ENCODE assay signal across 20 cellular contexts in the genomic region with DNA sequence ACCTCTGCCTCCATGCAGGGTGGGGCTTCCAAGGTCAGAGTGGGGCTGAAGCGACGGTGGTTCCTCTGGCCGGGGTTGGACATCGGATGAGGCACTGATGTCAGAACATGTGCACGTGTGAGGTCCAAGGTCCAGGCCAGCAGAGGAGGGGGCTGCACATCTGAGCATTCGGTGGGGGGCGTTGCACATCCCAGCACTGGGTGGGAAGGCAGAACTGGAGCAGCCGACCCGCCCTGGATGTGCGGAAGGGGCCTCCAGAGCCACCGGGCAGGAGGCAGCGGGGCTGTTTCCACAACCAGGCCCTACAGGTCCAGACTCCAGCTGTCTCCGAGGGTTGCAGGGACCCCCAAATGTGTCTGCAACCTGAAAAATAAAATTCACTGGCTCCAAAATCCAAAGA.
"Had no signal": no experiment of that assay in that cellular context is flagged by ENCODE, and none has a peak within 500 bp of the region (broad histone marks: within the 10 kb centered on the region; RNA-seq: fewer than 3 reads in every experiment).

No MANE protein-coding gene starts in this region.

- H3K9me3 ChIP-seq: SK-N-SH had no signal

- H3K4me1 Mint-ChIP-seq: IgD-negative memory B cell had no signal

- FAIRE-seq: K562, RCC 7860 had no signal

- H3K4me3 Mint-ChIP-seq: IgD-negative memory B cell had no signal

- H3K9ac ChIP-seq: KMS-11, SK-N-SH had no signal

- ATAC-seq: K562 had no signal

- H3K27ac Mint-ChIP-seq: IgD-negative memory B cell had no signal

- H3K27ac ChIP-seq: KMS-11 had no signal

- H3K36me3 Mint-ChIP-seq: IgD-negative memory B cell had no signal

- H3K4me2 ChIP-seq: KMS-11, SK-N-SH had no signal

- H3K4me3 ChIP-seq: K562 had no signal

- DNase-seq: Kasumi-1, MM.1S, NCI-H1092 treated with DMSO at 0.1 percent for 48 hours, NCI-H1436, NCI-H187, NCI-H2029, NCI-H2081 treated with DMSO at 0.1 percent for 48 hours, NCI-H2171, NCI-H446, NCI-H510A, NCI-H524 treated with DMSO at 0.1 percent for 48 hours, NCI-H69, NCI-H774, SHP77, SW 1271 had no signal
